Comparison of ENCODE assay signal across 8 cellular contexts in genomic region chrX:154397888-154398667, GRCh38. TPM values are rescaled to one million over a fixed set of nuclear protein-coding genes. Genes with fewer than 3 reads are reported as not detected.
DNase-seq lines count a peak whose midpoint lies in the region; ATAC-seq and TF ChIP-seq lines count a peak whose summit lies in the region.

TSS of gene RPL10 (plus strand) at chrX:154398377. CDS start at chrX:154398520, 143 bp downstream.

- H3K27me3 ChIP-seq in layer of hippocampus (ENCODE audit: control insufficient read depth, insufficient read depth, low read length), result no peaks in the 10 kb centered on the region

- H3K4me3 ChIP-seq in coronary artery, result peak within 1 kb of the TSS; percentile 84

- no peaks in the 10 kb centered on the region for H3K9me3 Mint-ChIP-seq in activated CD4-positive, alpha-beta T cell treated with anti-CD3 and anti-CD28 coated beads, Interleukin-2, amount 10 ng/mL, durations not matched to agents 7 days and 5 days

- DNase-seq in C1 segment of cervical spinal cord (lab: John Stamatoyannopoulos, UW) (peak in 13 of 14 donors; percentile 63 to 94 (median 85)), NCI-H748 (lab: John Stamatoyannopoulos, UW; ENCODE audit: unreplicated experiment) (peak; percentile 98), coronary artery (ENCODE audit: low spot score) (peak; percentile 96)
- peak; percentile 91 for DNase-seq in activated CD4-positive, alpha-beta T cell treated with anti-CD3 and anti-CD28 coated beads, Interleukin-2, amount 10 ng/mL, durations not matched to agents 7 days and 5 days
- DNase-seq in stimulated activated CD4-positive, alpha-beta T cell treated with anti-CD3 and anti-CD28 coated beads, Interleukin-1b, Interleukin-23, amount 100 ng/mL, for 24 hours (ENCODE audit: low read depth in 4 of 4, low spot score in 1 of 4), result peak; percentile 60 to 82 (median 70)

- H3K27ac ChIP-seq in coronary artery, result peak within 1 kb of the TSS; percentile 96 to 99
- H3K27ac ChIP-seq in layer of hippocampus (ENCODE audit: low read depth, low read length), result peak within 1 kb of the TSS; percentile 94

- no peaks in the 10 kb centered on the region for H3K27me3 Mint-ChIP-seq in activated CD4-positive, alpha-beta T cell treated with anti-CD3 and anti-CD28 coated beads, Interleukin-2, amount 10 ng/mL, durations not matched to agents 7 days and 5 days

- H3K27ac Mint-ChIP-seq in activated CD4-positive, alpha-beta T cell treated with anti-CD3 and anti-CD28 coated beads, Interleukin-2, amount 10 ng/mL, durations not matched to agents 7 days and 5 days, result peak within 1 kb of the TSS; percentile 100

- peak; percentile 70 for ATAC-seq in GM19372 (IDR thresholded peaks at IDR 0.05; ENCODE audit: low read depth, unreplicated experiment)
- peak; percentile 80 for ATAC-seq in HG03521 (IDR thresholded peaks at IDR 0.05; ENCODE audit: unreplicated experiment)

- peak within 1 kb of the TSS; percentile 96 for H3K4me3 Mint-ChIP-seq in activated CD4-positive, alpha-beta T cell treated with anti-CD3 and anti-CD28 coated beads, Interleukin-2, amount 10 ng/mL, durations not matched to agents 7 days and 5 days

- POLR2A ChIA-PET in activated CD4-positive, alpha-beta T cell treated with anti-CD3 and anti-CD28 coated beads, Interleukin-2, amount 10 ng/mL, durations not matched to agents 7 days and 5 days (lab: Charles Lee), result interaction anchor here (0.6 to 1.2 kb wide), 3 partner anchors 14 to 423 kb away, joined by 3 to 4 read pairs (median 3); partner anchors contain the start of gene SLC10A3

- H3K36me3 Mint-ChIP-seq in activated CD4-positive, alpha-beta T cell treated with anti-CD3 and anti-CD28 coated beads, Interleukin-2, amount 10 ng/mL, durations not matched to agents 7 days and 5 days (ENCODE audit: low read depth), result peaks cover 26% of the 10 kb centered on the region

- CTCF ChIA-PET in activated CD4-positive, alpha-beta T cell treated with anti-CD3 and anti-CD28 coated beads, Interleukin-2, amount 10 ng/mL, durations not matched to agents 7 days and 5 days (lab: Charles Lee), result interaction anchor here (0.5 to 2.8 kb wide), 8 partner anchors 16 to 136 kb away, joined by 3 to 10 read pairs (median 3); partner anchors contain the start of gene FLNA

- no peak for TF ChIP-seq CTCF in coronary artery (IDR thresholded peaks at IDR 0.05)

- H3K4me1 Mint-ChIP-seq in activated CD4-positive, alpha-beta T cell treated with anti-CD3 and anti-CD28 coated beads, Interleukin-2, amount 10 ng/mL, durations not matched to agents 7 days and 5 days, result peaks cover 13% of the 10 kb centered on the region

RNA-seq across cellular contexts. Expression of gene RPL10, which starts in this region (rescaled TPM):
- 1,000 to 10,000 TPM; 1,884 to 2,727 TPM for total RNA-seq in activated CD4-positive, alpha-beta T cell treated with anti-CD3 and anti-CD28 coated beads, Interleukin-2, amount 10 ng/mL, durations not matched to agents 7 days and 5 days

Comparison
In these comparisons a context has a peak if more than half of its experiments do, and no peak if none do; other contexts are left out.
1. Peak in every context shown above with its lines: DNase-seq, ATAC-seq, H3K4me3 ChIP-seq and H3K27ac ChIP-seq.